ENCODE assay signal across 1 cellular context in the genomic region with DNA sequence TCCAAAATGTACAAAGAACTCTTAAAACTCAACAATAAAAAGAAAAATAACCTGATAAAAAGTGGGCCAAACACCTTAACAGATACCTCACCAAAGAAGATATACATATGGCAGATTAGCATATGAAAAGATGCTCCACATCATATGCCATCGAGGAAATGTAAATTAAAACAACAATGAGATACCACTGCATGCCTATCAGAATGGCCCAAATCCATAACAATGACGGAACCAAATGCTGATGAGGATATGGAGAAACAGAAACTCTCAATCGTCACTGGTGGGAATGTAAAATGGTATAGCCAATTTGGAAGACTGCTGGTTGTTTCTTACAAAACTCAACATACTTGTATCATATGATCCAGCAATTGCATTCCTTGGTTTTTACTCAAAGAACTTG.
TF ChIP-seq lines count a peak whose summit lies in the region.

No MANE protein-coding gene starts in this region.

TF ChIP-seq in GM23338, 12 proteins besides CTCF, POLR2A, EP300 and RAD21 (continued from another document):
- TF ChIP-seq ZNF462 (CRISPR knock-in tag; IDR thresholded peaks at IDR 0.05) (no peak), CREB1 (CRISPR knock-in tag; IDR thresholded peaks at IDR 0.05; ENCODE audit: low read depth) (no peak), ETS1 (IDR thresholded peaks at IDR 0.05) (no peak), EZH2phosphoT487 (IDR thresholded peaks at IDR 0.05; ENCODE audit: unreplicated experiment) (no peak), NANOG (IDR thresholded peaks at IDR 0.05; ENCODE audit: borderline replicate concordance) (no peak), POLR2AphosphoS5 (IDR thresholded peaks at IDR 0.05; ENCODE audit: low read depth) (no peak), ZNF114 (CRISPR knock-in tag; IDR thresholded peaks at IDR 0.05) (no peak), ZNF331 (CRISPR knock-in tag; IDR thresholded peaks at IDR 0.05; ENCODE audit: low read depth) (no peak)
- TF ChIP-seq, protein P1, sequence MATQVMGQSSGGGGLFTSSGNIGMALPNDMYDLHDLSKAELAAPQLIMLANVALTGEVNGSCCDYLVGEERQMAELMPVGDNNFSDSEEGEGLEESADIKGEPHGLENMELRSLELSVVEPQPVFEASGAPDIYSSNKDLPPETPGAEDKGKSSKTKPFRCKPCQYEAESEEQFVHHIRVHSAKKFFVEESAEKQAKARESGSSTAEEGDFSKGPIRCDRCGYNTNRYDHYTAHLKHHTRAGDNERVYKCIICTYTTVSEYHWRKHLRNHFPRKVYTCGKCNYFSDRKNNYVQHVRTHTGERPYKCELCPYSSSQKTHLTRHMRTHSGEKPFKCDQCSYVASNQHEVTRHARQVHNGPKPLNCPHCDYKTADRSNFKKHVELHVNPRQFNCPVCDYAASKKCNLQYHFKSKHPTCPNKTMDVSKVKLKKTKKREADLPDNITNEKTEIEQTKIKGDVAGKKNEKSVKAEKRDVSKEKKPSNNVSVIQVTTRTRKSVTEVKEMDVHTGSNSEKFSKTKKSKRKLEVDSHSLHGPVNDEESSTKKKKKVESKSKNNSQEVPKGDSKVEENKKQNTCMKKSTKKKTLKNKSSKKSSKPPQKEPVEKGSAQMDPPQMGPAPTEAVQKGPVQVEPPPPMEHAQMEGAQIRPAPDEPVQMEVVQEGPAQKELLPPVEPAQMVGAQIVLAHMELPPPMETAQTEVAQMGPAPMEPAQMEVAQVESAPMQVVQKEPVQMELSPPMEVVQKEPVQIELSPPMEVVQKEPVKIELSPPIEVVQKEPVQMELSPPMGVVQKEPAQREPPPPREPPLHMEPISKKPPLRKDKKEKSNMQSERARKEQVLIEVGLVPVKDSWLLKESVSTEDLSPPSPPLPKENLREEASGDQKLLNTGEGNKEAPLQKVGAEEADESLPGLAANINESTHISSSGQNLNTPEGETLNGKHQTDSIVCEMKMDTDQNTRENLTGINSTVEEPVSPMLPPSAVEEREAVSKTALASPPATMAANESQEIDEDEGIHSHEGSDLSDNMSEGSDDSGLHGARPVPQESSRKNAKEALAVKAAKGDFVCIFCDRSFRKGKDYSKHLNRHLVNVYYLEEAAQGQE (IDR thresholded peaks at IDR 0.05; ENCODE audit: unreplicated experiment): no peak
